In the genomic region with DNA sequence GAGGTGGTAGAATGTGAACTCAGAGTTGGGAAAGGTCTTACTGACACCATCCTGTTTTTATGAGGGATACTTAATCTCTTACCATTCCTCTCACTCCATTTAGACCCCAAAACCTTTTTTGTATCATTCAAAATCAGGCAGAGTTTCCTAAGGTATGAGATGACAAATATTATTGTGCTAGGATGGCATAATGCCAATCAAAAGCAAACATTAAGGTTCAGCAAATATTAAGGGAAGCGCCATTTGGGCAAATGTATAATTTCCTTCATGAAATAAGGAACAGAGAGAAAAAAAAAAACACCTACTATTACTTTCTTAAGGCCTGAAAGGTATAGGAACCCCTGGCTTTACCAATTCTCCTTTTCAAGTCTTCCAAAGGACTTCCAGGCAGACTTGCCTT, we compare ENCODE assay signal across 22 cellular contexts.
"Had no signal": no experiment of that assay in that cellular context is flagged by ENCODE, and none has a peak within 500 bp of the region (broad histone marks: within the 10 kb centered on the region; RNA-seq: fewer than 3 reads in every experiment).

No MANE protein-coding gene starts in this region.

- H3K27ac ChIP-seq: SJSA1, SK-N-MC had no signal

- DNase-seq: IMR-90; Karpas-422; KG1; MM.1S; NCI-H1092 treated with DMSO at 0.1 percent for 48 hours; NCI-H1436 treated with DMSO at 0.1 percent for 48 hours; NCI-H1694; NCI-H187 treated with DMSO at 0.1 percent for 48 hours; NCI-H2029 treated with DMSO at 0.1 percent for 48 hours; NCI-H2227 treated with DMSO at 0.1 percent for 48 hours; NCI-H524; NCI-H526 treated with DMSO at 0.1 percent for 48 hours; NCI-H748 treated with DMSO at 0.1 percent for 48 hours; NK-92 treated with Interleukin-12 subunit alpha and Interleukin-12 subunit beta, amount 100 ng/mL, for 24 hours; OCI-M1; Right ventricle myocardium superior; RPMI8226; SIG-M5 had no signal

- H3K27me3 ChIP-seq: SJSA1 had no signal

- H3K4me3 ChIP-seq: SJSA1, SK-N-MC had no signal

- H3K36me3 ChIP-seq: SJSA1 had no signal

- FAIRE-seq: HepG2, RCC 7860 had no signal

- ATAC-seq: HepG2 had no signal

- H3K4me1 ChIP-seq: SJSA1 had no signal

- H3K9me3 ChIP-seq: SJSA1 had no signal
